Comparison of ENCODE assay signal across 8 cellular contexts in genomic region chr10:29646238-29646902, GRCh38. TPM values are rescaled to one million over a fixed set of nuclear protein-coding genes. Genes with fewer than 3 reads are reported as not detected.
A peak's percentile ranks its signal among the peaks of the same experiment; 100 is the strongest.
DNase-seq lines count a peak whose midpoint lies in the region; ATAC-seq and TF ChIP-seq lines count a peak whose summit lies in the region.

No MANE protein-coding gene starts in this region.

- no peak for TF ChIP-seq POLR2A in body of pancreas (IDR thresholded peaks at IDR 0.05)

- no peaks in the 10 kb centered on the region for H3K36me3 Mint-ChIP-seq in activated CD8-positive, alpha-beta memory T cell treated with anti-CD3 and anti-CD28 coated beads, Interleukin-2, amount 10 ng/mL, durations not matched to agents 7 days and 5 days
- H3K36me3 Mint-ChIP-seq in T-helper 17 cell (ENCODE audit: low read depth) = no peaks in the 10 kb centered on the region

- H3K27me3 ChIP-seq in body of pancreas = no peaks in the 10 kb centered on the region

- H3K4me3 ChIP-seq in foreskin fibroblast (ENCODE audit: low read depth in 1 of 2, low read length in 2 of 2) = peak overlapping the region in 1 of 2 donors; percentile 45
- H3K4me3 ChIP-seq in body of pancreas = no peak overlapping the region

- H3K36me3 ChIP-seq in body of pancreas (replicated peaks in 1 of 2; ENCODE audit: insufficient read depth in 1 of 2, low read depth in 2 of 2) = no peaks in the 10 kb centered on the region

- H3K9me3 ChIP-seq in T-helper 17 cell (ENCODE audit: control insufficient read depth, low read length, poor library complexity, severe bottlenecking) (no peaks in the 10 kb centered on the region), body of pancreas (no peaks in the 10 kb centered on the region)

- H3K4me1 ChIP-seq in body of pancreas = peaks cover 23% of the 10 kb centered on the region

- peaks cover 29% of the 10 kb centered on the region for H3K27me3 Mint-ChIP-seq in activated CD8-positive, alpha-beta memory T cell treated with anti-CD3 and anti-CD28 coated beads, Interleukin-2, amount 10 ng/mL, durations not matched to agents 7 days and 5 days
- no peaks in the 10 kb centered on the region for H3K27me3 Mint-ChIP-seq in T-helper 17 cell
- no peaks in the 10 kb centered on the region for H3K27me3 Mint-ChIP-seq in stimulated activated naive CD8-positive, alpha-beta T cell treated with anti-CD3 and anti-CD28 coated beads, Interleukin-15, amount 100 ng/mL, for 72 hours

- TF ChIP-seq CTCF in foreskin fibroblast (IDR thresholded peaks at IDR 0.05; ENCODE audit: low read depth, low read length) (no peak), body of pancreas (IDR thresholded peaks at IDR 0.05) (no peak)

- no peak for ATAC-seq in activated CD8-positive, alpha-beta memory T cell treated with anti-CD3 and anti-CD28 coated beads, Interleukin-2, amount 10 ng/mL, durations not matched to agents 7 days and 5 days
- ATAC-seq in T-helper 17 cell = peak; percentile 47
- peak; percentile 77 for ATAC-seq in stimulated activated naive CD8-positive, alpha-beta T cell treated with anti-CD3 and anti-CD28 coated beads, Interleukin-15, amount 100 ng/mL, for 72 hours
- no peak for ATAC-seq in body of pancreas
- ATAC-seq in GM21367 (IDR thresholded peaks at IDR 0.05; ENCODE audit: unreplicated experiment) = no peak

- intact Hi-C loops in body of pancreas (cut with DNase I) = no loop called here

- DNase-seq in activated CD8-positive, alpha-beta memory T cell treated with anti-CD3 and anti-CD28 coated beads, Interleukin-2, amount 50 U/mL, for 4 hours = peak; percentile 31
- DNase-seq in activated CD8-positive, alpha-beta memory T cell treated with anti-CD3 and anti-CD28 coated beads, Interleukin-2, amount 10 ng/mL, durations not matched to agents 7 days and 5 days = no peak
- DNase-seq in T-helper 17 cell = peak in 1 of 3 donors; percentile 13
- DNase-seq in foreskin fibroblast = peak; percentile 89 to 93
- DNase-seq in stimulated activated naive CD8-positive, alpha-beta T cell treated with anti-CD3 and anti-CD28 coated beads, Interleukin-15, amount 100 ng/mL, for 72 hours = no peak
- DNase-seq in body of pancreas = no peak
- DNase-seq in cerebellar cortex (ENCODE audit: low spot score) = no peak

- H3K27ac ChIP-seq in body of pancreas = peak overlapping the region in 1 of 4 donors; percentile 8

- H3K4me3 Mint-ChIP-seq in activated CD8-positive, alpha-beta memory T cell treated with anti-CD3 and anti-CD28 coated beads, Interleukin-2, amount 10 ng/mL, durations not matched to agents 7 days and 5 days = no peak overlapping the region
- peak overlapping the region; percentile 78 for H3K4me3 Mint-ChIP-seq in T-helper 17 cell
- peak overlapping the region; percentile 46 to 71 for H3K4me3 Mint-ChIP-seq in stimulated activated naive CD8-positive, alpha-beta T cell treated with anti-CD3 and anti-CD28 coated beads, Interleukin-15, amount 100 ng/mL, for 72 hours

- CTCF ChIA-PET in activated CD8-positive, alpha-beta memory T cell treated with anti-CD3 and anti-CD28 coated beads, Interleukin-2, amount 10 ng/mL, durations not matched to agents 7 days and 5 days (lab: Charles Lee) = no interaction called here

- WGBS in body of pancreas, 2 donors = 75 to 79% methylated on average over 8 of the region's 8 CpGs

- no peak overlapping the region for H3K27ac Mint-ChIP-seq in activated CD8-positive, alpha-beta memory T cell treated with anti-CD3 and anti-CD28 coated beads, Interleukin-2, amount 10 ng/mL, durations not matched to agents 7 days and 5 days
- H3K27ac Mint-ChIP-seq in T-helper 17 cell = peak overlapping the region; percentile 95
- peak overlapping the region in 1 of 2 donors; percentile 79 for H3K27ac Mint-ChIP-seq in stimulated activated naive CD8-positive, alpha-beta T cell treated with anti-CD3 and anti-CD28 coated beads, Interleukin-15, amount 100 ng/mL, for 72 hours

- H3K4me1 Mint-ChIP-seq in activated CD8-positive, alpha-beta memory T cell treated with anti-CD3 and anti-CD28 coated beads, Interleukin-2, amount 10 ng/mL, durations not matched to agents 7 days and 5 days = peaks cover 25% of the 10 kb centered on the region
- peaks cover 33% of the 10 kb centered on the region for H3K4me1 Mint-ChIP-seq in T-helper 17 cell
- peaks cover 39% of the 10 kb centered on the region for H3K4me1 Mint-ChIP-seq in stimulated activated naive CD8-positive, alpha-beta T cell treated with anti-CD3 and anti-CD28 coated beads, Interleukin-15, amount 100 ng/mL, for 72 hours

- H3K9me3 Mint-ChIP-seq in activated CD8-positive, alpha-beta memory T cell treated with anti-CD3 and anti-CD28 coated beads, Interleukin-2, amount 10 ng/mL, durations not matched to agents 7 days and 5 days (ENCODE audit: low read depth) = no peaks in the 10 kb centered on the region
- no peaks in the 10 kb centered on the region for H3K9me3 Mint-ChIP-seq in stimulated activated naive CD8-positive, alpha-beta T cell treated with anti-CD3 and anti-CD28 coated beads, Interleukin-15, amount 100 ng/mL, for 72 hours

RNA-seq across cellular contexts. Expression of gene SVIL, which starts 11.6 kb away (rescaled TPM):
- total RNA-seq in activated CD8-positive, alpha-beta memory T cell treated with anti-CD3 and anti-CD28 coated beads, Interleukin-2, amount 10 ng/mL, durations not matched to agents 7 days and 5 days = 1 to 10 TPM; 1.0 to 3.7 TPM
- total RNA-seq in T-helper 17 cell (10 to 100 TPM; 39.5 to 46.4 TPM), body of pancreas (10 to 100 TPM; 25.4 to 41.2 TPM)

Comparison
In these comparisons a context has a peak if more than half of its experiments do, and no peak if none do; other contexts are left out.
1. DNase-seq: peak in activated CD8-positive, alpha-beta memory T cell treated with anti-CD3 and anti-CD28 coated beads, Interleukin-2, amount 50 U/mL, for 4 hours (single experiment) and foreskin fibroblast (2 of 2); none in activated CD8-positive, alpha-beta memory T cell treated with anti-CD3 and anti-CD28 coated beads, Interleukin-2, amount 10 ng/mL, durations not matched to agents 7 days and 5 days (single experiment), stimulated activated naive CD8-positive, alpha-beta T cell treated with anti-CD3 and anti-CD28 coated beads, Interleukin-15, amount 100 ng/mL, for 72 hours (0 of 2), body of pancreas (0 of 4) and cerebellar cortex (single experiment).
2. ATAC-seq: peak in T-helper 17 cell (single experiment) and stimulated activated naive CD8-positive, alpha-beta T cell treated with anti-CD3 and anti-CD28 coated beads, Interleukin-15, amount 100 ng/mL, for 72 hours (single experiment); none in activated CD8-positive, alpha-beta memory T cell treated with anti-CD3 and anti-CD28 coated beads, Interleukin-2, amount 10 ng/mL, durations not matched to agents 7 days and 5 days (single experiment), body of pancreas (single experiment) and GM21367 (single experiment).
3. RNA of gene SVIL, which starts 11.6 kb away (total RNA-seq): 39.5 to 46.4 TPM in T-helper 17 cell and 25.4 to 41.2 TPM in body of pancreas; 1.0 to 3.7 TPM in activated CD8-positive, alpha-beta memory T cell treated with anti-CD3 and anti-CD28 coated beads, Interleukin-2, amount 10 ng/mL, durations not matched to agents 7 days and 5 days; every median in the first group is over 4 times any median in the second.